ENCODE assay signal across 27 cellular contexts in genomic region chr10:100683004-100683403, GRCh38.
"Had no signal": no experiment of that assay in that cellular context is flagged by ENCODE, and none has a peak within 500 bp of the region (broad histone marks: within the 10 kb centered on the region; RNA-seq: fewer than 3 reads in every experiment).

No MANE protein-coding gene starts in this region.

- H3K9me3 Mint-ChIP-seq: activated naive CD4-positive, alpha-beta T cell treated with anti-CD3 and anti-CD28 coated beads, Interleukin-2, amount 50 U/mL, for 72 hours; activated T-cell treated with anti-CD3 and anti-CD28 coated beads, Interleukin-2, amount 50 U/mL, for 24 hours; activated T-helper 17 cell treated with anti-CD3 and anti-CD28 coated beads, Interleukin-2, amount 50 U/mL, for 72 hours; natural killer cell; stimulated activated naive B cell treated with anti-CD40 and anti-IgM and Interleukin-4, amounts not matched to agents 10 μg/mL and 1 μg/mL and 100 μg/mL, for 72 hours; type B pancreatic cell had no signal

- H3K27ac ChIP-seq: brain microvascular endothelial cell, foreskin keratinocyte, hepatocyte, sigmoid colon, thoracic aorta, vagina had no signal

- H3K4me3 ChIP-seq: hepatocyte, sigmoid colon, smooth muscle cell, thoracic aorta, vagina had no signal

- H3K9me3 ChIP-seq: sigmoid colon, thoracic aorta, vagina had no signal

- DNase-seq: activated CD4-positive, alpha-beta T cell treated with anti-CD3 and anti-CD28 coated beads for 36 hours; activated CD4-positive, alpha-beta T cell treated with anti-CD3 and anti-CD28 coated beads, Interleukin-2, amount 50 U/mL, for 4 hours; activated CD8-positive, alpha-beta memory T cell treated with anti-CD3 and anti-CD28 coated beads for 24 hours; activated CD8-positive, alpha-beta memory T cell treated with anti-CD3 and anti-CD28 coated beads, Interleukin-2, amount 50 U/mL, for 4 hours; activated T-cell treated with anti-CD3 and anti-CD28 coated beads, Interleukin-2, amount 50 U/mL, for 24 hours; aorta; brain microvascular endothelial cell; caudate nucleus; dermis blood vessel endothelial cell; effector CD8-positive, alpha-beta T cell; foreskin keratinocyte; left ventricle myocardium superior; mammary epithelial cell; midbrain; natural killer cell; retina; sigmoid colon; stimulated activated CD4-positive, alpha-beta T cell treated with anti-CD3 and anti-CD28 coated beads, Interleukin-15, amount 100 ng/mL, for 24 hours; stimulated activated naive B cell treated with anti-CD40 and anti-IgM and Interleukin-4, amounts not matched to agents 10 μg/mL and 1 μg/mL and 100 μg/mL, for 72 hours had no signal

- H3K4me1 Mint-ChIP-seq: natural killer cell had no signal

- H3K4me2 ChIP-seq: hepatocyte, smooth muscle cell had no signal

- H3K36me3 Mint-ChIP-seq: natural killer cell; stimulated activated naive B cell treated with anti-CD40 and anti-IgM and Interleukin-4, amounts not matched to agents 10 μg/mL and 1 μg/mL and 100 μg/mL, for 72 hours; type B pancreatic cell had no signal

- H3K4me3 Mint-ChIP-seq: activated CD4-positive, alpha-beta T cell treated with anti-CD3 and anti-CD28 coated beads for 36 hours; activated T-cell treated with anti-CD3 and anti-CD28 coated beads, Interleukin-2, amount 50 U/mL, for 24 hours; activated T-helper 17 cell treated with anti-CD3 and anti-CD28 coated beads, Interleukin-2, amount 50 U/mL, for 72 hours; natural killer cell; stimulated activated naive B cell treated with anti-CD40 and anti-IgM and Interleukin-4, amounts not matched to agents 10 μg/mL and 1 μg/mL and 100 μg/mL, for 72 hours; type B pancreatic cell had no signal

- H2AFZ ChIP-seq: hepatocyte had no signal

- ATAC-seq: activated CD4-positive, alpha-beta T cell treated with anti-CD3 and anti-CD28 coated beads for 36 hours; foreskin keratinocyte; left ventricle myocardium superior; natural killer cell; stimulated activated naive B cell treated with anti-CD40 and anti-IgM and Interleukin-4, amounts not matched to agents 10 μg/mL and 1 μg/mL and 100 μg/mL, for 72 hours had no signal

- H3K79me2 ChIP-seq: hepatocyte had no signal

- H3K36me3 ChIP-seq: brain microvascular endothelial cell, sigmoid colon, thoracic aorta, vagina had no signal

- H3K4me1 ChIP-seq: foreskin keratinocyte had no signal

- H3K27ac Mint-ChIP-seq: activated CD4-positive, alpha-beta T cell treated with anti-CD3 and anti-CD28 coated beads for 36 hours; activated naive CD4-positive, alpha-beta T cell treated with anti-CD3 and anti-CD28 coated beads, Interleukin-2, amount 50 U/mL, for 72 hours; activated T-cell treated with anti-CD3 and anti-CD28 coated beads, Interleukin-2, amount 50 U/mL, for 24 hours; activated T-helper 17 cell treated with anti-CD3 and anti-CD28 coated beads, Interleukin-2, amount 50 U/mL, for 72 hours; natural killer cell; progenitor cell of endocrine pancreas; stimulated activated naive B cell treated with anti-CD40 and anti-IgM and Interleukin-4, amounts not matched to agents 10 μg/mL and 1 μg/mL and 100 μg/mL, for 72 hours; type B pancreatic cell had no signal
